In the genomic region with DNA sequence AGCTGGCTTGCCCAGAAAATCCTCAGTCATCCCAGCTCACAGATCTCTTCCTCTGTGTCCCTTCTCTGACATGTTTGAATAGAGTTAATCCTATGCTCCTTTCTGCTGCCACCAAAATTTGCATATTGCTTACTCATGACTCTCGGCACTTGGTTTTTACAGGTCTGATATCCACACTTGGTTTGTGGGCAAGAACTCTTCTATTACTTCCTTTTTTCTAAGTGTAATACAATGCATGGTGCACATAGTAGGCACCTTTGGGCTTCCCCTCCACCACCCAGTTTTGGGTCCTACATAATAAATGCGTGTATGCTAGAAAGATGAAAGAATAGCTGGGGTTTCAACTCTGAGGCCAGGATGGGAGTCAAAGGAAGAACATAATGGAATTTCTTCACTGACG, we compare ENCODE assay signal across 11 cellular contexts.
A peak's percentile ranks its signal among the peaks of the same experiment; 100 is the strongest.
DNase-seq lines count a peak whose midpoint lies in the region; ATAC-seq and TF ChIP-seq lines count a peak whose summit lies in the region.
"Had no signal": no experiment of that assay in that cellular context is flagged by ENCODE, and none has a peak within 500 bp of the region (broad histone marks: within the 10 kb centered on the region; RNA-seq: fewer than 3 reads in every experiment).

No MANE protein-coding gene starts in this region.

- intact Hi-C loops in Calu3 (cut with micrococcal nuclease; ENCODE audit: unreplicated experiment): no loop called here

- no peak overlapping the region for H3K27ac ChIP-seq in mesendoderm (ENCODE audit: low read depth, low read length)

- H4K5ac ChIP-seq in mesendoderm (ENCODE audit: low read length): no peak overlapping the region

- H3K4me3 Mint-ChIP-seq in Calu3 (ENCODE audit: low read depth, unreplicated experiment): no peak overlapping the region
- H3K4me3 Mint-ChIP-seq: activated naive CD4-positive, alpha-beta T cell treated with anti-CD3 and anti-CD28 coated beads, Interleukin-2, amount 10 ng/mL, durations not matched to agents 7 days and 5 days; T-helper 2 cell treated with Interferon-gamma antibody and Interleukin-4, amounts not matched to agents 5 μg/mL and 100 μg/mL, for 36 hours had no signal

- no peak overlapping the region for H3K23ac ChIP-seq in mesendoderm (ENCODE audit: low read length)

- BruUV-seq in Calu3 (replicated peaks; lab: Mats Ljungman, UMichigan): no TSS peak

- H3K4me1 Mint-ChIP-seq in Calu3 (ENCODE audit: low read depth, unreplicated experiment): no peaks in the 10 kb centered on the region

- no peak overlapping the region for H4K8ac ChIP-seq in mesendoderm (ENCODE audit: low read depth, low read length)

- H3K4me1 ChIP-seq in mesendoderm (ENCODE audit: control insufficient read depth, low read depth, low read length): peaks cover 6% of the 10 kb centered on the region

- H3K27ac Mint-ChIP-seq in Calu3 (ENCODE audit: unreplicated experiment): no peak overlapping the region
- H3K27ac Mint-ChIP-seq: activated naive CD4-positive, alpha-beta T cell treated with anti-CD3 and anti-CD28 coated beads, Interleukin-2, amount 10 ng/mL, durations not matched to agents 7 days and 5 days; T-helper 2 cell treated with Interferon-gamma antibody and Interleukin-4, amounts not matched to agents 5 μg/mL and 100 μg/mL, for 36 hours had no signal

- no peak for TF ChIP-seq CTCF in Calu3 (IDR thresholded peaks at IDR 0.05; ENCODE audit: unreplicated experiment)

- H2BK15ac ChIP-seq in mesendoderm (replicated peaks; ENCODE audit: low read depth): no peak overlapping the region

- no peak overlapping the region for H3K56ac ChIP-seq in mesendoderm (ENCODE audit: low read length)

- H3K79me1 ChIP-seq in mesendoderm (ENCODE audit: low read length): no peaks in the 10 kb centered on the region

- no peaks in the 10 kb centered on the region for H3K27me3 ChIP-seq in mesendoderm (ENCODE audit: insufficient read depth, low read length, poor library complexity)

- ATAC-seq in GM18868 (IDR thresholded peaks at IDR 0.05; ENCODE audit: unreplicated experiment): peak; percentile 61
- peak; percentile 56 for ATAC-seq in GM21825 (IDR thresholded peaks at IDR 0.05; ENCODE audit: unreplicated experiment)
- ATAC-seq in SK-N-SH treated with all-trans-retinoic acid at 6 μM for 48 hours: no peak

- DNase-seq in MV-4-11 (lab: John Stamatoyannopoulos, UW) (peak; percentile 65), mesendoderm (peak; percentile 47), Calu3 (no peak)
- DNase-seq in stimulated activated naive CD4-positive, alpha-beta T cell treated with Interleukin-2 at 50 U/mL for 16 hours (lab: John Stamatoyannopoulos, UW): no peak
- DNase-seq in activated CD4-positive, alpha-beta T cell treated with anti-CD3 and anti-CD28 coated beads, Interleukin-2, amount 50 U/mL, for 1 hour: no peak
- DNase-seq: activated naive CD4-positive, alpha-beta T cell treated with anti-CD3 and anti-CD28 coated beads, Interleukin-2, amount 10 ng/mL, durations not matched to agents 7 days and 5 days; DND-41 had no signal

- no peak overlapping the region for H3K4ac ChIP-seq in mesendoderm (ENCODE audit: low read depth, low read length)

- no peaks in the 10 kb centered on the region for H3K9me3 Mint-ChIP-seq in Calu3 (ENCODE audit: low read depth, unreplicated experiment)
- H3K9me3 Mint-ChIP-seq: activated naive CD4-positive, alpha-beta T cell treated with anti-CD3 and anti-CD28 coated beads, Interleukin-2, amount 10 ng/mL, durations not matched to agents 7 days and 5 days; T-helper 2 cell treated with Interferon-gamma antibody and Interleukin-4, amounts not matched to agents 5 μg/mL and 100 μg/mL, for 36 hours had no signal

- H3K18ac ChIP-seq in mesendoderm (ENCODE audit: low read length): no peak overlapping the region

- H2BK120ac ChIP-seq in mesendoderm (ENCODE audit: low read depth, low read length): no peak overlapping the region

- CTCF ChIA-PET in Calu3 (lab: Charles Lee): interaction anchor here (0.5 to 0.7 kb wide), 2 partner anchors 13 to 49 kb away, joined by 3 read pairs; no protein-coding TSS in a partner anchor

- H3K27me3 Mint-ChIP-seq in Calu3 (ENCODE audit: unreplicated experiment): no peaks in the 10 kb centered on the region
- H3K27me3 Mint-ChIP-seq: activated naive CD4-positive, alpha-beta T cell treated with anti-CD3 and anti-CD28 coated beads, Interleukin-2, amount 10 ng/mL, durations not matched to agents 7 days and 5 days had no signal

- H2AK5ac ChIP-seq in mesendoderm (ENCODE audit: low read length): no peak overlapping the region

- H2BK5ac ChIP-seq in mesendoderm (ENCODE audit: low read length): no peak overlapping the region

- no peaks in the 10 kb centered on the region for H3K36me3 ChIP-seq in mesendoderm (ENCODE audit: control insufficient read depth, insufficient read depth, low read length)

- no peak overlapping the region for H3K4me2 ChIP-seq in mesendoderm (ENCODE audit: low read length)

- no CpG with 5 or more reads among the region's 3 CpGs for WGBS in mesendoderm (ENCODE audit: extremely low coverage, insufficient coverage, low lambda C conversion rate)

- no peaks in the 10 kb centered on the region for H3K79me2 ChIP-seq in mesendoderm (ENCODE audit: control insufficient read depth, insufficient read depth, low read length)

- H3K4me3 ChIP-seq in mesendoderm (ENCODE audit: low read length): no peak overlapping the region

- no peaks in the 10 kb centered on the region for H3K36me3 Mint-ChIP-seq in Calu3 (ENCODE audit: insufficient read depth, unreplicated experiment)

- H3K9ac ChIP-seq in mesendoderm (ENCODE audit: low read length): no peak overlapping the region

TF ChIP-seq in SK-N-SH treated with all-trans-retinoic acid at 6 μM for 48 hours, 23 proteins besides CTCF, POLR2A, EP300 and RAD21:
- no peak for TF ChIP-seq ARNTL (CRISPR knock-in tag; IDR thresholded peaks at IDR 0.05; ENCODE audit: borderline replicate concordance, low read depth)
- TF ChIP-seq TOX (CRISPR knock-in tag; IDR thresholded peaks at IDR 0.05; ENCODE audit: borderline replicate concordance): no peak
- no peak for TF ChIP-seq ZC3H10 (CRISPR knock-in tag; IDR thresholded peaks at IDR 0.05)
- TF ChIP-seq PPARA (CRISPR knock-in tag; IDR thresholded peaks at IDR 0.05; ENCODE audit: borderline replicate concordance): no peak
- TF ChIP-seq RARB (CRISPR knock-in tag; IDR thresholded peaks at IDR 0.05): no peak
- no peak for TF ChIP-seq ZNF70 (CRISPR knock-in tag; IDR thresholded peaks at IDR 0.05)
- TF ChIP-seq, protein P1, sequence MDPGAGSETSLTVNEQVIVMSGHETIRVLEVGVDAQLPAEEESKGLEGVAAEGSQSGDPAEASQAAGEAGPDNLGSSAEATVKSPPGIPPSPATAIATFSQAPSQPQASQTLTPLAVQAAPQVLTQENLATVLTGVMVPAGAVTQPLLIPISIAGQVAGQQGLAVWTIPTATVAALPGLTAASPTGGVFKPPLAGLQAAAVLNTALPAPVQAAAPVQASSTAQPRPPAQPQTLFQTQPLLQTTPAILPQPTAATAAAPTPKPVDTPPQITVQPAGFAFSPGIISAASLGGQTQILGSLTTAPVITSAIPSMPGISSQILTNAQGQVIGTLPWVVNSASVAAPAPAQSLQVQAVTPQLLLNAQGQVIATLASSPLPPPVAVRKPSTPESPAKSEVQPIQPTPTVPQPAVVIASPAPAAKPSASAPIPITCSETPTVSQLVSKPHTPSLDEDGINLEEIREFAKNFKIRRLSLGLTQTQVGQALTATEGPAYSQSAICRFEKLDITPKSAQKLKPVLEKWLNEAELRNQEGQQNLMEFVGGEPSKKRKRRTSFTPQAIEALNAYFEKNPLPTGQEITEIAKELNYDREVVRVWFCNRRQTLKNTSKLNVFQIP (CRISPR knock-in tag; IDR thresholded peaks at IDR 0.05; ENCODE audit: borderline replicate concordance, low read depth): no peak
- no peak for TF ChIP-seq CSDC2 (CRISPR knock-in tag; IDR thresholded peaks at IDR 0.05)
- TF ChIP-seq, protein P2, sequence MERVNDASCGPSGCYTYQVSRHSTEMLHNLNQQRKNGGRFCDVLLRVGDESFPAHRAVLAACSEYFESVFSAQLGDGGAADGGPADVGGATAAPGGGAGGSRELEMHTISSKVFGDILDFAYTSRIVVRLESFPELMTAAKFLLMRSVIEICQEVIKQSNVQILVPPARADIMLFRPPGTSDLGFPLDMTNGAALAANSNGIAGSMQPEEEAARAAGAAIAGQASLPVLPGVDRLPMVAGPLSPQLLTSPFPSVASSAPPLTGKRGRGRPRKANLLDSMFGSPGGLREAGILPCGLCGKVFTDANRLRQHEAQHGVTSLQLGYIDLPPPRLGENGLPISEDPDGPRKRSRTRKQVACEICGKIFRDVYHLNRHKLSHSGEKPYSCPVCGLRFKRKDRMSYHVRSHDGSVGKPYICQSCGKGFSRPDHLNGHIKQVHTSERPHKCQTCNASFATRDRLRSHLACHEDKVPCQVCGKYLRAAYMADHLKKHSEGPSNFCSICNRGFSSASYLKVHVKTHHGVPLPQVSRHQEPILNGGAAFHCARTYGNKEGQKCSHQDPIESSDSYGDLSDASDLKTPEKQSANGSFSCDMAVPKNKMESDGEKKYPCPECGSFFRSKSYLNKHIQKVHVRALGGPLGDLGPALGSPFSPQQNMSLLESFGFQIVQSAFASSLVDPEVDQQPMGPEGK (CRISPR knock-in tag; IDR thresholded peaks at IDR 0.05; ENCODE audit: borderline replicate concordance): no peak
- TF ChIP-seq OSR1 (CRISPR knock-in tag; IDR thresholded peaks at IDR 0.05): no peak

Comparison
In these comparisons a context has a peak if more than half of its experiments do, and no peak if none do; other contexts are left out.
1. DNase-seq: peak in MV-4-11 (single experiment) and mesendoderm (single experiment); none in Calu3 (single experiment), stimulated activated naive CD4-positive, alpha-beta T cell treated with Interleukin-2 at 50 U/mL for 16 hours (single experiment) and activated CD4-positive, alpha-beta T cell treated with anti-CD3 and anti-CD28 coated beads, Interleukin-2, amount 50 U/mL, for 1 hour (single experiment).